34 cellular contexts compared by ENCODE assay signal in the genomic region with DNA sequence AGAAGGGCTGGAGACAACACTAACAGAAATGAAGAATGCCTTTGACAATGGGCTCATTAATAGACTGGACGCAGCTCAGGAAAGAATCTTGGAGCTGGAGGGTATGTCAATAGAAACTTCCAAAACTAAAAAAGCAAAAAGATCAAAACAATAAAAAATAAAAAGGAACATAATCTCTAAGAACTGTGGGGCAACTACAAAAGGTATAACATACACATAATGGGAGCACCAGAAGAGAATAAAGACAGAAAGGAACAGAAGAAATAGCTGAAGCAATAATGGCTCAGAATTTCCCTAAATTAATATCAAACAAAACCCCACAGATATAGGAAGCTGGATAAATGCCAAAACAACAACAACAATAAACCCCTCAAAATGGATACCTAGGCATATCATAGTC.
"Had no signal": no experiment of that assay in that cellular context is flagged by ENCODE, and none has a peak within 500 bp of the region (broad histone marks: within the 10 kb centered on the region; RNA-seq: fewer than 3 reads in every experiment).

No MANE protein-coding gene starts in this region.

- H3K4me3 ChIP-seq: MG63 had no signal

- H3K27ac ChIP-seq: KMS-11 had no signal

- H3K9me3 ChIP-seq: MG63 had no signal

- H3K27me3 ChIP-seq: MG63 had no signal

- H3K36me3 ChIP-seq: MG63 had no signal

- DNase-seq: Karpas-422, Kasumi-1, MG63, MM.1S, MV-4-11, NCI-H1048, NCI-H1092, NCI-H1092 treated with DMSO at 0.1 percent for 48 hours, NCI-H1105, NCI-H1105 treated with DMSO at 0.1 percent for 48 hours, NCI-H1417, NCI-H1417 treated with DMSO at 0.1 percent for 48 hours, NCI-H1436, NCI-H1436 treated with DMSO at 0.1 percent for 48 hours, NCI-H146, NCI-H1694, NCI-H1694 treated with DMSO at 0.1 percent for 48 hours, NCI-H187, NCI-H187 treated with DMSO at 0.1 percent for 48 hours, NCI-H1930, NCI-H2029, NCI-H2029 treated with DMSO at 0.1 percent for 48 hours, NCI-H2081, NCI-H2081 treated with DMSO at 0.1 percent for 48 hours, NCI-H2107, NCI-H2171 treated with DMSO at 0.1 percent for 48 hours, NCI-H2227 treated with DMSO at 0.1 percent for 48 hours, NCI-H226, NCI-H345, NCI-H446, NCI-H446 treated with DMSO at 0.1 percent for 48 hours, NCI-H510A, NCI-H510A treated with DMSO at 0.1 percent for 48 hours had no signal
